In the genomic region with DNA sequence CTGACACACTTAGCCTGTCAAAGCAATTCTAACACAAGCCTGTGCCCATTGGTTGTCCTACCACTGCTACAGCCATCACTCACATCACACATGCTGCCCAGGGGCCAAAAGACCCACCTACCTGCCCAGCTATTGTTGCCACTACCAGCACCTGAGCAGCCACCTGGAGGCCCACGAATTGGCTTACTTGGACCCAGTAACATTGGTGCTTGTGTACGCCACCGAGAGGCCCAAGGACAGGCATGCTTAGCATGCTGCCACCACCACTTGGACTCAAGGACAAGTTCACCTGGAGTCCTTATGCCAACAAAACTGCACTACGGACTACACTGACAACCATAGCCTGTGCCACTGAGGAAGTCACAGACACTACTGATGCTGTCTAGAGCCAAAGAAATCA, we compare ENCODE assay signal across 29 cellular contexts.
"Had no signal": no experiment of that assay in that cellular context is flagged by ENCODE, and none has a peak within 500 bp of the region (broad histone marks: within the 10 kb centered on the region; RNA-seq: fewer than 3 reads in every experiment).

No MANE protein-coding gene starts in this region.

- H3K4me3 Mint-ChIP-seq: dendritic cell treated with granulocyte-macrophage colony-stimulating factor and Interleukin-4, amounts not matched to agents 40 ng/mL and 50 ng/mL, for 4 days; effector memory CD8-positive, alpha-beta T cell; endodermal cell had no signal

- H3K4me3 ChIP-seq: colonic mucosa, coronary artery, dorsolateral prefrontal cortex, esophagus muscularis mucosa, esophagus squamous epithelium, gastrocnemius medialis, gastroesophageal sphincter, heart left ventricle, heart right ventricle had no signal

- DNase-seq: colonic mucosa; cortex of kidney; dermis blood vessel endothelial cell; dorsolateral prefrontal cortex; effector CD4-positive, alpha-beta T cell; effector CD8-positive, alpha-beta T cell; effector memory CD4-positive, alpha-beta T cell; effector memory CD8-positive, alpha-beta T cell; endodermal cell; erythroblast; esophagus squamous epithelium; foreskin fibroblast; foreskin keratinocyte; foreskin melanocyte; gastrocnemius medialis; glutamatergic neuron; head of caudate nucleus; heart left ventricle; heart right ventricle had no signal

- H3K9me3 Mint-ChIP-seq: endodermal cell had no signal

- H3K36me3 ChIP-seq: colonic mucosa, esophagus muscularis mucosa, esophagus squamous epithelium, gastrocnemius medialis, gastroesophageal sphincter, heart left ventricle, heart right ventricle had no signal

- H3K27ac Mint-ChIP-seq: dendritic cell treated with granulocyte-macrophage colony-stimulating factor and Interleukin-4, amounts not matched to agents 40 ng/mL and 50 ng/mL, for 4 days; effector memory CD8-positive, alpha-beta T cell; endodermal cell had no signal

- H3K4me1 ChIP-seq: colonic mucosa had no signal

- H3K27me3 ChIP-seq: colonic mucosa, dorsolateral prefrontal cortex, esophagus muscularis mucosa, esophagus squamous epithelium, foreskin keratinocyte, gastrocnemius medialis, gastroesophageal sphincter, heart left ventricle, heart right ventricle had no signal

- H3K27ac ChIP-seq: colonic mucosa, coronary artery, dorsolateral prefrontal cortex, epithelial cell of prostate, esophagus muscularis mucosa, esophagus squamous epithelium, foreskin keratinocyte, gastrocnemius medialis, gastroesophageal sphincter, heart left ventricle, heart right ventricle had no signal

- ATAC-seq: effector memory CD8-positive, alpha-beta T cell; esophagus mucosa; foreskin keratinocyte; gastrocnemius medialis; gastroesophageal sphincter; heart left ventricle; heart right ventricle had no signal

- H3K27me3 Mint-ChIP-seq: dendritic cell treated with granulocyte-macrophage colony-stimulating factor and Interleukin-4, amounts not matched to agents 40 ng/mL and 50 ng/mL, for 4 days had no signal

- FAIRE-seq: colon, endometrium, endothelial cell of umbilical vein, frontal cortex had no signal

- H3K9me3 ChIP-seq: colonic mucosa, esophagus squamous epithelium had no signal

- H3K4me1 Mint-ChIP-seq: endodermal cell had no signal
